Comparison of ENCODE assay signal across 8 cellular contexts in the genomic region with DNA sequence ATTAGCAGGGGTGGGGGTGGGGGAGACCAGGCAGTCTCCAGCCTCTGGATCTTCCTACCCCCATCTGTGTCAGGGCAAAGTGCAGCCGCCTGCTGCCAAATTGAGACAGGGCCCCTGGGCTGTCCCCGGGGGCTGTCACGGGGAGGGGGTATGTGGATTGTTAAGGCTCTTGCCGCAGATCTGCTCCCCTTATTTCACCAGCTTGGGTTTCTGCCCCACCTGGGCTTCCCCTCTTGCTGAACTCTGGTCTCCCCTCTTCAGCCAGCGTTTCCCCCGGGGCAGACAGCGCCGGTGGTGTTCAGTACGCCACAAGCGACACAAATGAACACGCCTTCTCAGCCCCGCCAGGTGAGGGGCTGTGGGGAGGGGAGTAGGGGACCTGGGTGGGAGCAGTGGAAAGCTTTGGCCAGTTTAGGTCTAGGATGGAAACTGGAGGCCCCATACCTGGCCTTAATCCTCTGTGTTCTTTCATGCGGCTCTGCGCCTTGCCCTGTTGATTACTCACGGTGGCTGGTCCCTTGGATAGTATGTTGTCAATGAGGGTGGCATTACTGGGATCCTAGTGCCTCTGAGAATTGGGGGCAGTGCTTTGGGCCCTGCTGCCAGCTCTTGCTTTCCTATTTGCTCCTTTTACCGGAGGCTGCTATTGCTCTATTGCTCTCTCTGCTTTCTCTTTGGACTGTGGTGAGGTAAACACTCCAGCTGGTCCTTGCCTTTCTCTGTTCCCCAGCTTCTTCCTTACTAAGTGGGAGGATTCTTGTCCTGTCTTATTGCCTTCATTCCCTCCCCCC. TPM values are rescaled to one million over a fixed set of nuclear protein-coding genes. Genes with fewer than 3 reads are reported as not detected.
DNase-seq lines count a peak whose midpoint lies in the region; ATAC-seq and TF ChIP-seq lines count a peak whose summit lies in the region.

No MANE protein-coding gene starts in this region.

- H3K36me3 Mint-ChIP-seq in activated CD8-positive, alpha-beta T cell treated with anti-CD3 and anti-CD28 coated beads, Interleukin-2, amount 10 ng/mL, durations not matched to agents 7 days and 5 days (ENCODE audit: low read depth): peaks cover 40% of the 10 kb centered on the region
- peaks cover 35% of the 10 kb centered on the region for H3K36me3 Mint-ChIP-seq in stimulated activated memory B cell treated with anti-CD40 and anti-IgM and Interleukin-4, amounts not matched to agents 10 μg/mL and 1 μg/mL and 100 μg/mL, for 72 hours

- peaks cover 28% of the 10 kb centered on the region for H3K4me1 ChIP-seq in hepatocyte (ENCODE audit: insufficient read depth)

- no peaks in the 10 kb centered on the region for H3K27me3 ChIP-seq in hepatocyte

- no peaks in the 10 kb centered on the region for H3K36me3 ChIP-seq in hepatocyte (replicated peaks; ENCODE audit: insufficient read depth, low read depth)

- H2AFZ ChIP-seq in hepatocyte: no peak overlapping the region

- DNase-seq in SIG-M5 treated with dmso at 0.1 percent for 504 hours (lab: John Stamatoyannopoulos, UW; ENCODE audit: unreplicated experiment) (peak; percentile 24), SIG-M5 (lab: John Stamatoyannopoulos, UW) (no peak), hepatocyte (ENCODE audit: low spot score) (peak; percentile 37), NCI-H748 treated with DMSO at 0.1 percent for 48 hours (lab: John Stamatoyannopoulos, UW) (no peak), DMS 273 treated with DMSO at 0.1 percent for 48 hours (lab: John Stamatoyannopoulos, UW) (no peak)
- no peak for DNase-seq in activated CD8-positive, alpha-beta T cell treated with anti-CD3 and anti-CD28 coated beads, Interleukin-2, amount 10 ng/mL, durations not matched to agents 7 days and 5 days

- H3K4me1 Mint-ChIP-seq in activated CD8-positive, alpha-beta T cell treated with anti-CD3 and anti-CD28 coated beads, Interleukin-2, amount 10 ng/mL, durations not matched to agents 7 days and 5 days (ENCODE audit: low read depth): peaks cover 28% of the 10 kb centered on the region
- peaks cover 40% of the 10 kb centered on the region for H3K4me1 Mint-ChIP-seq in stimulated activated memory B cell treated with anti-CD40 and anti-IgM and Interleukin-4, amounts not matched to agents 10 μg/mL and 1 μg/mL and 100 μg/mL, for 72 hours

- no peaks in the 10 kb centered on the region for H3K27me3 Mint-ChIP-seq in activated CD8-positive, alpha-beta T cell treated with anti-CD3 and anti-CD28 coated beads, Interleukin-2, amount 10 ng/mL, durations not matched to agents 7 days and 5 days (ENCODE audit: low read depth)
- no peaks in the 10 kb centered on the region for H3K27me3 Mint-ChIP-seq in stimulated activated memory B cell treated with anti-CD40 and anti-IgM and Interleukin-4, amounts not matched to agents 10 μg/mL and 1 μg/mL and 100 μg/mL, for 72 hours

- CTCF ChIA-PET in activated CD8-positive, alpha-beta T cell treated with anti-CD3 and anti-CD28 coated beads, Interleukin-2, amount 10 ng/mL, durations not matched to agents 7 days and 5 days (lab: Charles Lee): interaction anchor here (0.9 to 1.3 kb wide), 2 partner anchors 11 to 16 kb away, joined by 3 to 4 read pairs; no protein-coding TSS in a partner anchor

- ATAC-seq in activated CD8-positive, alpha-beta T cell treated with anti-CD3 and anti-CD28 coated beads, Interleukin-2, amount 10 ng/mL, durations not matched to agents 7 days and 5 days: no peak
- no peak for ATAC-seq in stimulated activated memory B cell treated with anti-CD40 and anti-IgM and Interleukin-4, amounts not matched to agents 10 μg/mL and 1 μg/mL and 100 μg/mL, for 72 hours
- ATAC-seq in GM18520 (IDR thresholded peaks at IDR 0.05; ENCODE audit: unreplicated experiment): no peak

- POLR2A ChIA-PET in activated CD8-positive, alpha-beta T cell treated with anti-CD3 and anti-CD28 coated beads, Interleukin-2, amount 10 ng/mL, durations not matched to agents 7 days and 5 days (lab: Charles Lee): interaction anchor here (0.9 to 2.3 kb wide), 6 partner anchors 10 to 47 kb away, joined by 3 to 6 read pairs (median 4); a partner anchor contains a TSS

- peak overlapping the region; percentile 85 for H3K4me3 Mint-ChIP-seq in activated CD8-positive, alpha-beta T cell treated with anti-CD3 and anti-CD28 coated beads, Interleukin-2, amount 10 ng/mL, durations not matched to agents 7 days and 5 days
- peak overlapping the region; percentile 65 for H3K4me3 Mint-ChIP-seq in stimulated activated memory B cell treated with anti-CD40 and anti-IgM and Interleukin-4, amounts not matched to agents 10 μg/mL and 1 μg/mL and 100 μg/mL, for 72 hours

- peak overlapping the region; percentile 94 for H3K27ac Mint-ChIP-seq in activated CD8-positive, alpha-beta T cell treated with anti-CD3 and anti-CD28 coated beads, Interleukin-2, amount 10 ng/mL, durations not matched to agents 7 days and 5 days
- H3K27ac Mint-ChIP-seq in stimulated activated memory B cell treated with anti-CD40 and anti-IgM and Interleukin-4, amounts not matched to agents 10 μg/mL and 1 μg/mL and 100 μg/mL, for 72 hours: peak overlapping the region; percentile 36

- WGBS in hepatocyte (ENCODE audit: low lambda C conversion rate, missing lambda C conversion rate): 26% methylated on average over 16 of the region's 16 CpGs

- no peak for TF ChIP-seq CTCF in hepatocyte (IDR thresholded peaks at IDR 0.05; ENCODE audit: poor library complexity)

- peak overlapping the region; percentile 98 for H3K4me3 ChIP-seq in hepatocyte

- H3K9me3 ChIP-seq in hepatocyte (ENCODE audit: low read depth): no peaks in the 10 kb centered on the region

- H3K9me3 Mint-ChIP-seq in activated CD8-positive, alpha-beta T cell treated with anti-CD3 and anti-CD28 coated beads, Interleukin-2, amount 10 ng/mL, durations not matched to agents 7 days and 5 days (ENCODE audit: insufficient read depth): no peaks in the 10 kb centered on the region
- no peaks in the 10 kb centered on the region for H3K9me3 Mint-ChIP-seq in stimulated activated memory B cell treated with anti-CD40 and anti-IgM and Interleukin-4, amounts not matched to agents 10 μg/mL and 1 μg/mL and 100 μg/mL, for 72 hours

- H4K20me1 ChIP-seq in hepatocyte (ENCODE audit: insufficient read depth, poor library complexity, severe bottlenecking): peaks cover 59% of the 10 kb centered on the region

- peaks cover 60% of the 10 kb centered on the region for H3K79me2 ChIP-seq in hepatocyte

- H3K9me2 ChIP-seq in hepatocyte (replicated peaks; ENCODE audit: insufficient read depth): no peaks in the 10 kb centered on the region

- H3K27ac ChIP-seq in hepatocyte: peak overlapping the region; percentile 98

- peak overlapping the region; percentile 98 for H3K4me2 ChIP-seq in hepatocyte

RNA-seq across cellular contexts. Expression of a gene that starts 1.7 kb away (rescaled TPM):
- 100 to 1,000 TPM; 339 to 348 TPM for total RNA-seq in activated CD8-positive, alpha-beta T cell treated with anti-CD3 and anti-CD28 coated beads, Interleukin-2, amount 10 ng/mL, durations not matched to agents 7 days and 5 days
- 206 and 254 TPM in 2 replicates for total RNA-seq in hepatocyte
- 200 and 204 TPM in 2 replicates for polyA plus RNA-seq in hepatocyte

RNA-seq across cellular contexts. Expression of a gene that starts 17.0 kb away (rescaled TPM):
- 100 to 1,000 TPM; 207 to 209 TPM for total RNA-seq in activated CD8-positive, alpha-beta T cell treated with anti-CD3 and anti-CD28 coated beads, Interleukin-2, amount 10 ng/mL, durations not matched to agents 7 days and 5 days
- total RNA-seq in hepatocyte: 221 and 232 TPM in 2 replicates
- polyA plus RNA-seq in hepatocyte: 241 and 268 TPM in 2 replicates

RNA-seq across cellular contexts. Expression of a gene that starts 21.3 kb away (rescaled TPM):
- 1 to 10 TPM; 3.1 to 3.2 TPM for total RNA-seq in activated CD8-positive, alpha-beta T cell treated with anti-CD3 and anti-CD28 coated beads, Interleukin-2, amount 10 ng/mL, durations not matched to agents 7 days and 5 days
- total RNA-seq in hepatocyte: 12.6 and 17.7 TPM in 2 replicates
- polyA plus RNA-seq in hepatocyte: 10.2 and 12.2 TPM in 2 replicates

RNA-seq across cellular contexts. Expression of a gene that starts 40.2 kb away (rescaled TPM):
- total RNA-seq in activated CD8-positive, alpha-beta T cell treated with anti-CD3 and anti-CD28 coated beads, Interleukin-2, amount 10 ng/mL, durations not matched to agents 7 days and 5 days: not detected
- total RNA-seq in hepatocyte: not detected in 2 replicates
- not detected in 2 replicates for polyA plus RNA-seq in hepatocyte

RNA-seq across cellular contexts. Expression of a gene that starts 45.3 kb away (rescaled TPM):
- 1 to 10 TPM; 4.7 to 4.8 TPM for total RNA-seq in activated CD8-positive, alpha-beta T cell treated with anti-CD3 and anti-CD28 coated beads, Interleukin-2, amount 10 ng/mL, durations not matched to agents 7 days and 5 days
- total RNA-seq in hepatocyte: 11.8 and 12.3 TPM in 2 replicates
- polyA plus RNA-seq in hepatocyte: 11.9 and 12.8 TPM in 2 replicates

Comparison
In these comparisons a context has a peak if more than half of its experiments do, and no peak if none do; other contexts are left out.
1. DNase-seq: peak in SIG-M5 treated with dmso at 0.1 percent for 504 hours (single experiment) and hepatocyte (single experiment); none in SIG-M5 (single experiment), activated CD8-positive, alpha-beta T cell treated with anti-CD3 and anti-CD28 coated beads, Interleukin-2, amount 10 ng/mL, durations not matched to agents 7 days and 5 days (single experiment), NCI-H748 treated with DMSO at 0.1 percent for 48 hours (single experiment) and DMS 273 treated with DMSO at 0.1 percent for 48 hours (single experiment).